1 cellular context compared by ENCODE assay signal in genomic region chr6:111772274-111772780, GRCh38.
TF ChIP-seq lines count a peak whose summit lies in the region.

No MANE protein-coding gene starts in this region.

TF ChIP-seq in GM23338, 12 proteins besides CTCF, POLR2A, EP300 and RAD21:
- TF ChIP-seq ZNF462 (CRISPR knock-in tag; IDR thresholded peaks at IDR 0.05) (no peak), STAT1 (IDR thresholded peaks at IDR 0.05; ENCODE audit: unreplicated experiment) (no peak), NANOG (IDR thresholded peaks at IDR 0.05; ENCODE audit: borderline replicate concordance) (no peak), REST (IDR thresholded peaks at IDR 0.05; ENCODE audit: unreplicated experiment) (no peak), ZNF114 (CRISPR knock-in tag; IDR thresholded peaks at IDR 0.05) (no peak), POLR2AphosphoS5 (IDR thresholded peaks at IDR 0.05; ENCODE audit: low read depth) (no peak), EZH2 (IDR thresholded peaks at IDR 0.05; ENCODE audit: low read depth, unreplicated experiment) (no peak), EZH2phosphoT487 (IDR thresholded peaks at IDR 0.05; ENCODE audit: unreplicated experiment) (no peak), CREB1 (CRISPR knock-in tag; IDR thresholded peaks at IDR 0.05; ENCODE audit: low read depth) (no peak)
